11 cellular contexts compared by ENCODE assay signal in genomic region chr19:33868076-33868735, GRCh38.
DNase-seq lines count a peak whose midpoint lies in the region; ATAC-seq, FAIRE-seq and TF ChIP-seq lines count a peak whose summit lies in the region.
"Had no signal": no experiment of that assay in that cellular context is flagged by ENCODE, and none has a peak within 500 bp of the region (broad histone marks: within the 10 kb centered on the region; RNA-seq: fewer than 3 reads in every experiment).

No MANE protein-coding gene starts in this region.

- TF ChIP-seq CTCF in astrocyte (IDR thresholded peaks at IDR 0.05; ENCODE audit: insufficient read depth, low read depth, low read length) (no peak), keratinocyte (optimal IDR thresholded peaks at IDR 0.05 in 1 of 3, IDR thresholded peaks at IDR 0.05 in 1 of 3, conservative IDR thresholded peaks at IDR 0.05 in 1 of 3; ENCODE audit: extremely low read depth in 1 of 3, insufficient read depth in 2 of 3, low read length in 3 of 3) (no peak), sigmoid colon (IDR thresholded peaks at IDR 0.05) (no peak), RWPE1 (conservative IDR thresholded peaks at IDR 0.05; ENCODE audit: low read depth) (no peak)

- CTCF ChIA-PET in RWPE1 (lab: Yijun Ruan, JAX), result no interaction called here

- TF ChIP-seq POLR2A in sigmoid colon (IDR thresholded peaks at IDR 0.05), result no peak

- H3K36me3 ChIP-seq in astrocyte (ENCODE audit: insufficient read depth, low read length), result no peaks in the 10 kb centered on the region
- no peaks in the 10 kb centered on the region for H3K36me3 ChIP-seq in keratinocyte (ENCODE audit: control insufficient read depth in 2 of 2, extremely low read depth in 1 of 2, insufficient read depth in 2 of 2, low read length in 2 of 2)
- H3K36me3 ChIP-seq in sigmoid colon, result no peaks in the 10 kb centered on the region

- H3K9me3 ChIP-seq in astrocyte (ENCODE audit: insufficient read depth, low read depth, low read length) (no peaks in the 10 kb centered on the region), keratinocyte (ENCODE audit: control insufficient read depth, low read depth, low read length) (no peaks in the 10 kb centered on the region), sigmoid colon (no peaks in the 10 kb centered on the region)

- H2AFZ ChIP-seq in astrocyte (ENCODE audit: low read depth, low read length) (peak overlapping the region; percentile 24), keratinocyte (ENCODE audit: control insufficient read depth, low read length) (peak overlapping the region; percentile 93)

- peaks cover 2% of the 10 kb centered on the region for H3K9me3 Mint-ChIP-seq in astrocyte (ENCODE audit: unreplicated experiment)

- dilution Hi-C loops in keratinocyte (cut with MboI; ENCODE audit: extremely low pct_ligation_motif_present, low sequenced_read_pairs), result no loop called here

- H3K4me1 Mint-ChIP-seq in astrocyte (ENCODE audit: low read depth, unreplicated experiment), result peaks cover 6% of the 10 kb centered on the region

- peaks cover 27% of the 10 kb centered on the region for H3K27me3 Mint-ChIP-seq in astrocyte (ENCODE audit: low read depth, unreplicated experiment)

- H3K4me3 Mint-ChIP-seq in astrocyte (ENCODE audit: unreplicated experiment), result no peak overlapping the region

- in situ Hi-C loops in G401 (cut with HindIII; ENCODE audit: low sequenced_read_pairs), result no loop called here

- peak overlapping the region; percentile 12 for H3K4me3 ChIP-seq in astrocyte (ENCODE audit: insufficient read depth, low read depth, low read length)
- H3K4me3 ChIP-seq in keratinocyte (ENCODE audit: control insufficient read depth in 2 of 3, extremely low read depth in 1 of 3, insufficient read depth in 2 of 3, low read depth in 1 of 3, low read length in 3 of 3), result peak overlapping the region in 2 of 3 experiments; percentile 56 to 59
- peak overlapping the region in 3 of 4 donors; percentile 28 to 43 (median 28) for H3K4me3 ChIP-seq in sigmoid colon

- FAIRE-seq in astrocyte (lab: Jason Lieb, UNC) (no peak), keratinocyte (lab: Jason Lieb, UNC) (peak; percentile 36)
- FAIRE-seq: small intestine had no signal

- no peak overlapping the region for H3K27ac Mint-ChIP-seq in astrocyte (ENCODE audit: unreplicated experiment)

- H3K9ac ChIP-seq in astrocyte (ENCODE audit: low read length) (no peak overlapping the region), keratinocyte (ENCODE audit: control insufficient read depth, extremely low read depth, insufficient read depth, low read length) (peak overlapping the region; percentile 47)

- ATAC-seq in HG03521 (IDR thresholded peaks at IDR 0.05; ENCODE audit: unreplicated experiment), result no peak

- WGBS in sigmoid colon, 2 donors, result 54 to 66% methylated on average over 17 of the region's 17 CpGs

- intact Hi-C loops in sigmoid colon (cut with DNase I), result loop anchor here (1.0 to 2.0 kb wide), 2 partner anchors 73 to 90 kb away; no protein-coding TSS in a partner anchor

- no peaks in the 10 kb centered on the region for H3K9me1 ChIP-seq in keratinocyte (ENCODE audit: control insufficient read depth, extremely low read depth, insufficient read depth, low read length)

- no peaks in the 10 kb centered on the region for H3K27me3 ChIP-seq in astrocyte (ENCODE audit: insufficient read depth, low read length)
- no peaks in the 10 kb centered on the region for H3K27me3 ChIP-seq in keratinocyte (ENCODE audit: control insufficient read depth, extremely low read depth, insufficient read depth, low read length)
- no peaks in the 10 kb centered on the region for H3K27me3 ChIP-seq in sigmoid colon

- no peaks in the 10 kb centered on the region for H3K79me2 ChIP-seq in astrocyte (ENCODE audit: insufficient read depth, low read length)
- no peaks in the 10 kb centered on the region for H3K79me2 ChIP-seq in keratinocyte (ENCODE audit: control insufficient read depth, insufficient read depth, low read length)

- H3K36me3 Mint-ChIP-seq in astrocyte (ENCODE audit: low read depth, unreplicated experiment), result no peaks in the 10 kb centered on the region

- POLR2A ChIA-PET in RWPE1 (lab: Yijun Ruan, JAX; ENCODE audit: low non-redundant PET), result no interaction called here

- H3K4me2 ChIP-seq in astrocyte (ENCODE audit: low read length) (peak overlapping the region; percentile 68), keratinocyte (ENCODE audit: control insufficient read depth, extremely low read depth, insufficient read depth, low read depth, low read length) (peak overlapping the region; percentile 85)

- DNase-seq in G401 (ENCODE audit: low spot score), result peak; percentile 68
- DNase-seq in astrocyte (ENCODE audit: low read depth), result no peak
- DNase-seq in keratinocyte (ENCODE audit: low read depth, low spot score), result no peak
- DNase-seq in sigmoid colon, result no peak
- no peak for DNase-seq in RWPE1 (ENCODE audit: low spot score)
- no peak for DNase-seq in COR-L47 (lab: John Stamatoyannopoulos, UW)
- DNase-seq in NCI-H446 treated with DMSO at 0.1 percent for 48 hours (lab: John Stamatoyannopoulos, UW), result no peak
- DNase-seq: NCI-H1048, small intestine, T1000 had no signal

- peaks cover 9% of the 10 kb centered on the region for H3K4me1 ChIP-seq in astrocyte (ENCODE audit: insufficient read depth, low read length)
- H3K4me1 ChIP-seq in keratinocyte (ENCODE audit: control insufficient read depth, extremely low read depth, insufficient read depth, low read length), result peaks cover 24% of the 10 kb centered on the region
- peaks cover 0 to 21% (median 21%) of the 10 kb centered on the region in 4 donors for H3K4me1 ChIP-seq in sigmoid colon

- H3K27ac ChIP-seq in astrocyte (ENCODE audit: low read depth, low read length) (no peak overlapping the region), keratinocyte (ENCODE audit: control insufficient read depth, insufficient read depth, low read length) (no peak overlapping the region), sigmoid colon (peak overlapping the region in 3 of 4 donors; percentile 13 to 73 (median 69)), RWPE1 (no peak overlapping the region)

- H4K20me1 ChIP-seq in astrocyte (ENCODE audit: insufficient read depth, low read length) (no peaks in the 10 kb centered on the region), keratinocyte (ENCODE audit: control insufficient read depth, extremely low read depth, insufficient read depth, low read length) (no peaks in the 10 kb centered on the region)

- TF ChIP-seq EP300 in sigmoid colon (IDR thresholded peaks at IDR 0.05), result no peak

Comparison
In these comparisons a context has a peak if more than half of its experiments do, and no peak if none do; other contexts are left out.
1. H3K27ac ChIP-seq: peak in sigmoid colon (3 of 4); none in astrocyte (single experiment), keratinocyte (single experiment) and RWPE1 (single experiment).
2. Peak in every context shown above with its lines, with median percentiles within 50 percentile points of each other: H3K4me3 ChIP-seq.